In genomic region chr3:46948830-46949671, GRCh38 we compare ENCODE assay signal across 8 cellular contexts. TPM values are rescaled to one million over a fixed set of nuclear protein-coding genes. Genes with fewer than 3 reads are reported as not detected.
DNase-seq lines count a peak whose midpoint lies in the region; ATAC-seq and TF ChIP-seq lines count a peak whose summit lies in the region.

No MANE protein-coding gene starts in this region.

- H3K4me2 ChIP-seq in DND-41 (ENCODE audit: insufficient read depth, low read length), result no peak overlapping the region

- H3K27ac Mint-ChIP-seq in HFFc6 (peak overlapping the region; percentile 46; the same call in 1 of the 2 replicates), type B pancreatic cell (peak overlapping the region; percentile 97)
- peak overlapping the region; percentile 92 for H3K27ac Mint-ChIP-seq in T-helper 2 cell treated with Interferon-gamma antibody and Interleukin-4, amounts not matched to agents 5 μg/mL and 100 μg/mL, for 36 hours

- H3K27ac ChIP-seq in DND-41 (ENCODE audit: low read length), result peak overlapping the region; percentile 69

- no peak for ATAC-seq in DND-41 (ENCODE audit: insufficient read depth, low read depth)

- H3K79me2 ChIP-seq in DND-41 (ENCODE audit: insufficient read depth, low read length), result peaks cover 97% of the 10 kb centered on the region

- peaks cover 60% of the 10 kb centered on the region for H3K4me1 ChIP-seq in DND-41 (ENCODE audit: insufficient read depth, low read length)

- H4K20me1 ChIP-seq in DND-41 (ENCODE audit: insufficient read depth, low read length), result peaks cover 87% of the 10 kb centered on the region

- H3K27me3 Mint-ChIP-seq in HFFc6 (ENCODE audit: insufficient read depth) (no peaks in the 10 kb centered on the region; the same call in 1 of the 2 replicates), type B pancreatic cell (no peaks in the 10 kb centered on the region)
- H3K27me3 Mint-ChIP-seq in T-helper 2 cell treated with Interferon-gamma antibody and Interleukin-4, amounts not matched to agents 5 μg/mL and 100 μg/mL, for 36 hours (ENCODE audit: low read depth), result no peaks in the 10 kb centered on the region

- H3K27me3 ChIP-seq in DND-41 (ENCODE audit: insufficient read depth, low read length, poor library complexity), result no peaks in the 10 kb centered on the region

- H3K9me3 Mint-ChIP-seq in HFFc6 (no peaks in the 10 kb centered on the region), type B pancreatic cell (peaks cover 9% of the 10 kb centered on the region)
- no peaks in the 10 kb centered on the region for H3K9me3 Mint-ChIP-seq in T-helper 2 cell treated with Interferon-gamma antibody and Interleukin-4, amounts not matched to agents 5 μg/mL and 100 μg/mL, for 36 hours

- H3K9me3 ChIP-seq in DND-41 (ENCODE audit: insufficient read depth, low read length, severe bottlenecking), result no peaks in the 10 kb centered on the region

- TF ChIP-seq CTCF in DND-41 (IDR thresholded peaks at IDR 0.05; ENCODE audit: borderline replicate concordance, extremely low read depth, low read length, poor library complexity, severe bottlenecking), result no peak
- TF ChIP-seq CTCF in HFFc6 (IDR thresholded peaks at IDR 0.05), result no peak
- TF ChIP-seq CTCF in type B pancreatic cell (conservative IDR thresholded peaks at IDR 0.05), result no peak

- H3K4me3 Mint-ChIP-seq in HFFc6, result no peak overlapping the region
- H3K4me3 Mint-ChIP-seq in T-helper 2 cell treated with Interferon-gamma antibody and Interleukin-4, amounts not matched to agents 5 μg/mL and 100 μg/mL, for 36 hours, result peak overlapping the region; percentile 74
- peak overlapping the region; percentile 63 for H3K4me3 Mint-ChIP-seq in type B pancreatic cell

- H3K4me3 ChIP-seq in DND-41 (ENCODE audit: low read depth in 1 of 2, low read length in 2 of 2), result no peak overlapping the region

- H3K9ac ChIP-seq in DND-41 (ENCODE audit: low read depth, low read length), result no peak overlapping the region

- peaks cover 46% of the 10 kb centered on the region for H3K36me3 ChIP-seq in DND-41 (ENCODE audit: insufficient read depth, low read length)

- peaks cover 13% of the 10 kb centered on the region for H3K36me3 Mint-ChIP-seq in HFFc6 (ENCODE audit: low read depth)
- H3K36me3 Mint-ChIP-seq in T-helper 2 cell treated with Interferon-gamma antibody and Interleukin-4, amounts not matched to agents 5 μg/mL and 100 μg/mL, for 36 hours (ENCODE audit: low read depth), result peaks cover 39% of the 10 kb centered on the region
- peaks cover 32% of the 10 kb centered on the region for H3K36me3 Mint-ChIP-seq in type B pancreatic cell

- peaks cover 77% of the 10 kb centered on the region for H3K4me1 Mint-ChIP-seq in HFFc6 (ENCODE audit: low read depth)
- peaks cover 80% of the 10 kb centered on the region for H3K4me1 Mint-ChIP-seq in T-helper 2 cell treated with Interferon-gamma antibody and Interleukin-4, amounts not matched to agents 5 μg/mL and 100 μg/mL, for 36 hours (ENCODE audit: low read depth)
- peaks cover 70% of the 10 kb centered on the region for H3K4me1 Mint-ChIP-seq in type B pancreatic cell (ENCODE audit: unreplicated experiment)

- no peak overlapping the region for H2AFZ ChIP-seq in DND-41 (ENCODE audit: low read depth, low read length)

- intact Hi-C loops in head of caudate nucleus (cut with DNase I), result no loop called here

- no peak for DNase-seq in DND-41
- no peak for DNase-seq in HFFc6
- no peak for DNase-seq in T-helper 2 cell treated with Interferon-gamma antibody and Interleukin-4, amounts not matched to agents 5 μg/mL and 100 μg/mL, for 36 hours (ENCODE audit: low spot score)
- DNase-seq in iPS-NIHi11 (ENCODE audit: low spot score), result peak; percentile 39
- no peak for DNase-seq in type B pancreatic cell (ENCODE audit: extremely low spot score, unreplicated experiment)
- no peak for DNase-seq in occipital lobe (lab: John Stamatoyannopoulos, UW)
- no peak for DNase-seq in head of caudate nucleus
- no peak for DNase-seq in ecto neural progenitor cell (ENCODE audit: low spot score)

RNA-seq across cellular contexts. Expression of gene CCDC12, which starts 27.5 kb away (rescaled TPM):
- total RNA-seq in HFFc6 (2021; fragmentation: NEBNext Ultra II Directional; extraction: Animal tissue kit (Norgen Biotek cat#: 25700)), result 10 to 100 TPM; 21.3 to 27.9 (median 27.2) TPM
- 46.7 and 49.7 TPM in 2 replicates for total RNA-seq in type B pancreatic cell (ENCODE audit: low replicate concordance)
- 17.5 TPM for total RNA-seq in occipital lobe

RNA-seq across cellular contexts. Expression of gene NBEAL2, which starts 30.4 kb away (rescaled TPM):
- total RNA-seq in HFFc6 (2021; fragmentation: NEBNext Ultra II Directional; extraction: Animal tissue kit (Norgen Biotek cat#: 25700)), result 1 to 10 TPM; 5.3 to 7.6 (median 5.8) TPM
- 115 and 241 TPM in 2 replicates for total RNA-seq in type B pancreatic cell (ENCODE audit: low replicate concordance)
- 3.3 TPM for total RNA-seq in occipital lobe

Comparison
In these comparisons a context has a peak if more than half of its experiments do, and no peak if none do; other contexts are left out.
1. H3K27ac Mint-ChIP-seq: peak in every context shown above with its lines; median percentile 97 in type B pancreatic cell; 92 in T-helper 2 cell treated with Interferon-gamma antibody and Interleukin-4, amounts not matched to agents 5 μg/mL and 100 μg/mL, for 36 hours; 46 in HFFc6.
2. RNA of gene NBEAL2, which starts 30.4 kb away (total RNA-seq): 115 to 241 TPM in type B pancreatic cell; 5.3 to 7.6 TPM in HFFc6 and 3.3 TPM in occipital lobe (single experiment); every median in the first group is over 10 times any median in the second.